In the genomic region with DNA sequence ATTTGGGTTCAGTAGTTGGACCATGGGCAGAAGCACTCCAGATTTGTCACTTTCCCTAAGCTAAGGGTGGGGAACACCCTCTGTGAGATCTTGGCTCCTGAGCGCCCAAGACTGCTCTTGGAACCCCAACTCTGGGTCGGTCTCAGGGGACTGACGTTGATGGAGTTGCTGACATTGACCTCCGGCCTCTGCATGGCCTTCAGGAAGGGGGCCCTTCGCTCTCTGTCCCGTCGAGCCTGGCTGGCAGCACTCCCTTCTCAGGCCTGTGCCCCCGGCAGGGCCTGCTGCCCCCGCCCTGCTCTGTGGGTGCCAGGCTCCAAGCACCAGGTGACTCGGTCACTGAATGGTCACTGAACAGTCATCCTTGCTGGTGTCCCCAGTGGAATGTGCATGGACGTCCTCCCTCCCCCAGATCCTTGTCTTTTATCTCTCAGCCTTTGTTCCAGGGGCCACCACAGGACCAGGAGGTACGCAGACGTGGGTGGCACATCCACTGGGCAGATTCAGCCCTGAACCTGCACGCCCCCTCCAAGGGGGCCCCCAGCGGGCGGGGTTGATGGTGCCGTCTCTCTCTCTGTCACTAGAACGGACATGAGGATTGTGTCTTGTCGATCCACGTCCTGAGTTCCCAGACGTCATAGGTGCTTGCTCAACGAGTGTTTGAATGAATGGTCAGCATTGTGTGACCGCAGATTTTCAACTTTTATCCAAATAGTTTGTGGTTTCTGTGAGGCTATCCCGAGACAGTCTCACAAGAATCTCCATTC, we compare ENCODE assay signal across 1 cellular context.
TF ChIP-seq lines count a peak whose summit lies in the region.

No MANE protein-coding gene starts in this region.

TF ChIP-seq in HepG2, 621 proteins besides CTCF, POLR2A, EP300 and RAD21 (continued from another document):
- TF ChIP-seq, protein P1, sequence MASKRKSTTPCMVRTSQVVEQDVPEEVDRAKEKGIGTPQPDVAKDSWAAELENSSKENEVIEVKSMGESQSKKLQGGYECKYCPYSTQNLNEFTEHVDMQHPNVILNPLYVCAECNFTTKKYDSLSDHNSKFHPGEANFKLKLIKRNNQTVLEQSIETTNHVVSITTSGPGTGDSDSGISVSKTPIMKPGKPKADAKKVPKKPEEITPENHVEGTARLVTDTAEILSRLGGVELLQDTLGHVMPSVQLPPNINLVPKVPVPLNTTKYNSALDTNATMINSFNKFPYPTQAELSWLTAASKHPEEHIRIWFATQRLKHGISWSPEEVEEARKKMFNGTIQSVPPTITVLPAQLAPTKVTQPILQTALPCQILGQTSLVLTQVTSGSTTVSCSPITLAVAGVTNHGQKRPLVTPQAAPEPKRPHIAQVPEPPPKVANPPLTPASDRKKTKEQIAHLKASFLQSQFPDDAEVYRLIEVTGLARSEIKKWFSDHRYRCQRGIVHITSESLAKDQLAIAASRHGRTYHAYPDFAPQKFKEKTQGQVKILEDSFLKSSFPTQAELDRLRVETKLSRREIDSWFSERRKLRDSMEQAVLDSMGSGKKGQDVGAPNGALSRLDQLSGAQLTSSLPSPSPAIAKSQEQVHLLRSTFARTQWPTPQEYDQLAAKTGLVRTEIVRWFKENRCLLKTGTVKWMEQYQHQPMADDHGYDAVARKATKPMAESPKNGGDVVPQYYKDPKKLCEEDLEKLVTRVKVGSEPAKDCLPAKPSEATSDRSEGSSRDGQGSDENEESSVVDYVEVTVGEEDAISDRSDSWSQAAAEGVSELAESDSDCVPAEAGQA (IDR thresholded peaks at IDR 0.05; ENCODE audit: low read depth), result no peak
- TF ChIP-seq, protein P1 (CRISPR knock-in tag; IDR thresholded peaks at IDR 0.05; ENCODE audit: borderline replicate concordance), result no peak
- TF ChIP-seq, protein P2, sequence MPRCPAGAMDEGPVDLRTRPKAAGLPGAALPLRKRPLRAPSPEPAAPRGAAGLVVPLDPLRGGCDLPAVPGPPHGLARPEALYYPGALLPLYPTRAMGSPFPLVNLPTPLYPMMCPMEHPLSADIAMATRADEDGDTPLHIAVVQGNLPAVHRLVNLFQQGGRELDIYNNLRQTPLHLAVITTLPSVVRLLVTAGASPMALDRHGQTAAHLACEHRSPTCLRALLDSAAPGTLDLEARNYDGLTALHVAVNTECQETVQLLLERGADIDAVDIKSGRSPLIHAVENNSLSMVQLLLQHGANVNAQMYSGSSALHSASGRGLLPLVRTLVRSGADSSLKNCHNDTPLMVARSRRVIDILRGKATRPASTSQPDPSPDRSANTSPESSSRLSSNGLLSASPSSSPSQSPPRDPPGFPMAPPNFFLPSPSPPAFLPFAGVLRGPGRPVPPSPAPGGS (CRISPR knock-in tag; IDR thresholded peaks at IDR 0.05), result no peak
- peak; percentile 51; the same call in 1 of the 2 replicates for TF ChIP-seq MEF2D (CRISPR knock-in tag; IDR thresholded peaks at IDR 0.05)
- no peak for TF ChIP-seq ZNF615 (CRISPR knock-in tag; IDR thresholded peaks at IDR 0.05; ENCODE audit: borderline replicate concordance)
- TF ChIP-seq, protein P3, sequence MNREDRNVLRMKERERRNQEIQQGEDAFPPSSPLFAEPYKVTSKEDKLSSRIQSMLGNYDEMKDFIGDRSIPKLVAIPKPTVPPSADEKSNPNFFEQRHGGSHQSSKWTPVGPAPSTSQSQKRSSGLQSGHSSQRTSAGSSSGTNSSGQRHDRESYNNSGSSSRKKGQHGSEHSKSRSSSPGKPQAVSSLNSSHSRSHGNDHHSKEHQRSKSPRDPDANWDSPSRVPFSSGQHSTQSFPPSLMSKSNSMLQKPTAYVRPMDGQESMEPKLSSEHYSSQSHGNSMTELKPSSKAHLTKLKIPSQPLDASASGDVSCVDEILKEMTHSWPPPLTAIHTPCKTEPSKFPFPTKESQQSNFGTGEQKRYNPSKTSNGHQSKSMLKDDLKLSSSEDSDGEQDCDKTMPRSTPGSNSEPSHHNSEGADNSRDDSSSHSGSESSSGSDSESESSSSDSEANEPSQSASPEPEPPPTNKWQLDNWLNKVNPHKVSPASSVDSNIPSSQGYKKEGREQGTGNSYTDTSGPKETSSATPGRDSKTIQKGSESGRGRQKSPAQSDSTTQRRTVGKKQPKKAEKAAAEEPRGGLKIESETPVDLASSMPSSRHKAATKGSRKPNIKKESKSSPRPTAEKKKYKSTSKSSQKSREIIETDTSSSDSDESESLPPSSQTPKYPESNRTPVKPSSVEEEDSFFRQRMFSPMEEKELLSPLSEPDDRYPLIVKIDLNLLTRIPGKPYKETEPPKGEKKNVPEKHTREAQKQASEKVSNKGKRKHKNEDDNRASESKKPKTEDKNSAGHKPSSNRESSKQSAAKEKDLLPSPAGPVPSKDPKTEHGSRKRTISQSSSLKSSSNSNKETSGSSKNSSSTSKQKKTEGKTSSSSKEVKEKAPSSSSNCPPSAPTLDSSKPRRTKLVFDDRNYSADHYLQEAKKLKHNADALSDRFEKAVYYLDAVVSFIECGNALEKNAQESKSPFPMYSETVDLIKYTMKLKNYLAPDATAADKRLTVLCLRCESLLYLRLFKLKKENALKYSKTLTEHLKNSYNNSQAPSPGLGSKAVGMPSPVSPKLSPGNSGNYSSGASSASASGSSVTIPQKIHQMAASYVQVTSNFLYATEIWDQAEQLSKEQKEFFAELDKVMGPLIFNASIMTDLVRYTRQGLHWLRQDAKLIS (CRISPR knock-in tag; IDR thresholded peaks at IDR 0.05), result no peak
- peak; percentile 97 for TF ChIP-seq HOXD1 (CRISPR knock-in tag; IDR thresholded peaks at IDR 0.05)
- TF ChIP-seq, protein P4, sequence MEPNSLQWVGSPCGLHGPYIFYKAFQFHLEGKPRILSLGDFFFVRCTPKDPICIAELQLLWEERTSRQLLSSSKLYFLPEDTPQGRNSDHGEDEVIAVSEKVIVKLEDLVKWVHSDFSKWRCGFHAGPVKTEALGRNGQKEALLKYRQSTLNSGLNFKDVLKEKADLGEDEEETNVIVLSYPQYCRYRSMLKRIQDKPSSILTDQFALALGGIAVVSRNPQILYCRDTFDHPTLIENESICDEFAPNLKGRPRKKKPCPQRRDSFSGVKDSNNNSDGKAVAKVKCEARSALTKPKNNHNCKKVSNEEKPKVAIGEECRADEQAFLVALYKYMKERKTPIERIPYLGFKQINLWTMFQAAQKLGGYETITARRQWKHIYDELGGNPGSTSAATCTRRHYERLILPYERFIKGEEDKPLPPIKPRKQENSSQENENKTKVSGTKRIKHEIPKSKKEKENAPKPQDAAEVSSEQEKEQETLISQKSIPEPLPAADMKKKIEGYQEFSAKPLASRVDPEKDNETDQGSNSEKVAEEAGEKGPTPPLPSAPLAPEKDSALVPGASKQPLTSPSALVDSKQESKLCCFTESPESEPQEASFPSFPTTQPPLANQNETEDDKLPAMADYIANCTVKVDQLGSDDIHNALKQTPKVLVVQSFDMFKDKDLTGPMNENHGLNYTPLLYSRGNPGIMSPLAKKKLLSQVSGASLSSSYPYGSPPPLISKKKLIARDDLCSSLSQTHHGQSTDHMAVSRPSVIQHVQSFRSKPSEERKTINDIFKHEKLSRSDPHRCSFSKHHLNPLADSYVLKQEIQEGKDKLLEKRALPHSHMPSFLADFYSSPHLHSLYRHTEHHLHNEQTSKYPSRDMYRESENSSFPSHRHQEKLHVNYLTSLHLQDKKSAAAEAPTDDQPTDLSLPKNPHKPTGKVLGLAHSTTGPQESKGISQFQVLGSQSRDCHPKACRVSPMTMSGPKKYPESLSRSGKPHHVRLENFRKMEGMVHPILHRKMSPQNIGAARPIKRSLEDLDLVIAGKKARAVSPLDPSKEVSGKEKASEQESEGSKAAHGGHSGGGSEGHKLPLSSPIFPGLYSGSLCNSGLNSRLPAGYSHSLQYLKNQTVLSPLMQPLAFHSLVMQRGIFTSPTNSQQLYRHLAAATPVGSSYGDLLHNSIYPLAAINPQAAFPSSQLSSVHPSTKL (CRISPR knock-in tag; IDR thresholded peaks at IDR 0.05), result 0 out of 2 replicates have a peak, but pooled peaks have one; percentile 6
- TF ChIP-seq ZGPAT (CRISPR knock-in tag; IDR thresholded peaks at IDR 0.05), result 0 out of 2 replicates have a peak, but pooled peaks have one; percentile 24
- TF ChIP-seq SKI (IDR thresholded peaks at IDR 0.05; ENCODE audit: partially characterized antibody), result no peak
